18 cellular contexts compared by ENCODE assay signal in genomic region chr3:11390411-11391171, GRCh38.
DNase-seq lines count a peak whose midpoint lies in the region; ATAC-seq and TF ChIP-seq lines count a peak whose summit lies in the region.
"Had no signal": no experiment of that assay in that cellular context is flagged by ENCODE, and none has a peak within 500 bp of the region (broad histone marks: within the 10 kb centered on the region; RNA-seq: fewer than 3 reads in every experiment).

No MANE protein-coding gene starts in this region.

- H3K4me3 ChIP-seq in endocrine pancreas (ENCODE audit: control insufficient read depth, insufficient read depth, low read length) (peak overlapping the region; percentile 68), thoracic aorta (no peak overlapping the region)
- H3K4me3 ChIP-seq: GM12878, PC-9, prostate gland, tibial artery had no signal

- ATAC-seq in left lobe of liver: peak; percentile 73
- ATAC-seq in thoracic aorta (ENCODE audit: insufficient number of reproducible peaks, low FRiP score, low read depth): peak; percentile 66
- no peak for ATAC-seq in stimulated activated naive CD8-positive, alpha-beta T cell treated with anti-CD3 and anti-CD28 coated beads, Interleukin-15, Interleukin-2, amounts not matched to agents 100 U/mL and 50 U/mL, for 24 hours
- ATAC-seq: activated naive CD8-positive, alpha-beta T cell treated with anti-CD3 and anti-CD28 coated beads, Interleukin-2, amount 50 U/mL, for 24 hours; GM12878 had no signal

- DNase-seq in OCI-M1 (lab: John Stamatoyannopoulos, UW): peak; percentile 18
- DNase-seq in left lobe of liver (ENCODE audit: low spot score): no peak
- DNase-seq in thoracic aorta (ENCODE audit: low spot score): no peak
- no peak for DNase-seq in LoVo (ENCODE audit: low spot score)
- DNase-seq in NCI-H2029 (lab: John Stamatoyannopoulos, UW): no peak
- no peak for DNase-seq in stimulated activated naive CD8-positive, alpha-beta T cell treated with anti-CD3 and anti-CD28 coated beads, Interleukin-15, Interleukin-2, amounts not matched to agents 100 U/mL and 50 U/mL, for 24 hours
- DNase-seq: activated CD4-positive, alpha-beta T cell treated with anti-CD3 and anti-CD28 coated beads for 4 hours; activated naive CD8-positive, alpha-beta T cell treated with anti-CD3 and anti-CD28 coated beads, Interleukin-2, amount 50 U/mL, for 24 hours; EL; NCI-H1436 treated with DMSO at 0.1 percent for 48 hours; NCI-H524 treated with DMSO at 0.1 percent for 48 hours; PC-9; stimulated activated CD4-positive, alpha-beta T cell treated with anti-CD3 and anti-CD28 coated beads, Interleukin-2, amount 100 ng/mL, for 24 hours; T-helper 1 cell; tibial artery had no signal

- H3K27ac ChIP-seq in thoracic aorta: peak overlapping the region; percentile 17 to 26
- H3K27ac ChIP-seq: PC-9, prostate gland, tibial artery had no signal

- H3K27me3 ChIP-seq in endocrine pancreas (ENCODE audit: control insufficient read depth, insufficient read depth, low read length) (no peaks in the 10 kb centered on the region), thoracic aorta (replicated peaks; ENCODE audit: insufficient read depth) (no peaks in the 10 kb centered on the region)
- H3K27me3 ChIP-seq: tibial artery had no signal

- H3K36me3 ChIP-seq in endocrine pancreas (ENCODE audit: control insufficient read depth, insufficient read depth, low read length) (no peaks in the 10 kb centered on the region), thoracic aorta (no peaks in the 10 kb centered on the region)
- H3K36me3 ChIP-seq: prostate gland, tibial artery had no signal

- H3K9me3 ChIP-seq in endocrine pancreas (ENCODE audit: control insufficient read depth, low read length) (no peaks in the 10 kb centered on the region), thoracic aorta (no peaks in the 10 kb centered on the region)
- H3K9me3 ChIP-seq: prostate gland, tibial artery had no signal

- peaks cover 15% of the 10 kb centered on the region for H3K4me1 ChIP-seq in endocrine pancreas (ENCODE audit: control insufficient read depth, insufficient read depth, low read length)
- peaks cover 12 to 48% of the 10 kb centered on the region in 2 donors for H3K4me1 ChIP-seq in thoracic aorta (ENCODE audit: control insufficient read depth in 1 of 2, low read depth in 2 of 2)
- H3K4me1 ChIP-seq: prostate gland had no signal

- TF ChIP-seq CTCF in thoracic aorta (IDR thresholded peaks at IDR 0.05): no peak

- H3K9ac ChIP-seq in endocrine pancreas (ENCODE audit: control insufficient read depth, insufficient read depth, low read length): no peak overlapping the region
